Comparison of ENCODE assay signal across 8 cellular contexts in genomic region chr16:588889-589657, GRCh38. TPM values are rescaled to one million over a fixed set of nuclear protein-coding genes. Genes with fewer than 3 reads are reported as not detected.
DNase-seq lines count a peak whose midpoint lies in the region; ATAC-seq and TF ChIP-seq lines count a peak whose summit lies in the region.

No MANE protein-coding gene starts in this region.

- POLR2A ChIA-PET in naive thymus-derived CD8-positive, alpha-beta T cell (lab: Charles Lee), result interaction anchor here (0.7 to 1.9 kb wide), 10 partner anchors 10 to 1944 kb away, joined by 3 to 12 read pairs (median 4); partner anchors contain the start of genes METTL26 and WDR90

- peak overlapping the region; percentile 95 to 100 (median 99) for H3K4me3 Mint-ChIP-seq in naive thymus-derived CD8-positive, alpha-beta T cell
- peak overlapping the region; percentile 90 for H3K4me3 Mint-ChIP-seq in stimulated activated memory B cell treated with anti-CD40 and anti-IgM and Interleukin-4, amounts not matched to agents 10 μg/mL and 1 μg/mL and 100 μg/mL, for 72 hours

- H3K4me1 ChIP-seq in GM23248 (ENCODE audit: insufficient read depth) (0 out of 2 replicates have a peak, but pooled peaks cover 5% of the 10 kb centered on the region), fibroblast of lung (ENCODE audit: control insufficient read depth, extremely low read depth, insufficient read depth, low read length) (peaks cover 16% of the 10 kb centered on the region)

- H3K9ac ChIP-seq in GM23248 (peak overlapping the region; percentile 84), fibroblast of lung (ENCODE audit: insufficient read depth, low read length) (peak overlapping the region; percentile 94)

- no peaks in the 10 kb centered on the region; the same call in 1 of the 2 replicates for H3F3A ChIP-seq in GM23248 (ENCODE audit: insufficient read depth)

- H3K36me3 ChIP-seq in GM23248 (ENCODE audit: low read depth) (no peaks in the 10 kb centered on the region), fibroblast of lung (ENCODE audit: control insufficient read depth, insufficient read depth, low read length) (no peaks in the 10 kb centered on the region)

- peaks cover 22 to 43% (median 41%) of the 10 kb centered on the region in 4 donors for H3K4me1 Mint-ChIP-seq in naive thymus-derived CD8-positive, alpha-beta T cell
- peaks cover 58% of the 10 kb centered on the region for H3K4me1 Mint-ChIP-seq in stimulated activated memory B cell treated with anti-CD40 and anti-IgM and Interleukin-4, amounts not matched to agents 10 μg/mL and 1 μg/mL and 100 μg/mL, for 72 hours

- peak overlapping the region; percentile 71 for H2AFZ ChIP-seq in GM23248
- H2AFZ ChIP-seq in fibroblast of lung (ENCODE audit: low read length), result peak overlapping the region; percentile 92

- H3K27me3 ChIP-seq in GM23248 (replicated peaks; ENCODE audit: insufficient read depth) (no peaks in the 10 kb centered on the region), fibroblast of lung (ENCODE audit: control insufficient read depth, insufficient read depth, low read length) (no peaks in the 10 kb centered on the region)

- H3K27ac ChIP-seq in GM23248 (peak overlapping the region; percentile 90), fibroblast of lung (ENCODE audit: insufficient read depth, low read length) (peak overlapping the region; percentile 90)

- H3K4me2 ChIP-seq in GM23248 (ENCODE audit: unreplicated experiment) (peak overlapping the region; percentile 72), fibroblast of lung (ENCODE audit: extremely low read depth, insufficient read depth, low read length) (peak overlapping the region; percentile 81)

- peak overlapping the region; percentile 98 to 100 (median 98) for H3K27ac Mint-ChIP-seq in naive thymus-derived CD8-positive, alpha-beta T cell
- H3K27ac Mint-ChIP-seq in stimulated activated memory B cell treated with anti-CD40 and anti-IgM and Interleukin-4, amounts not matched to agents 10 μg/mL and 1 μg/mL and 100 μg/mL, for 72 hours, result peak overlapping the region; percentile 99

- H3K36me3 Mint-ChIP-seq in naive thymus-derived CD8-positive, alpha-beta T cell, result no peaks in the 10 kb centered on the region
- H3K36me3 Mint-ChIP-seq in stimulated activated memory B cell treated with anti-CD40 and anti-IgM and Interleukin-4, amounts not matched to agents 10 μg/mL and 1 μg/mL and 100 μg/mL, for 72 hours, result no peaks in the 10 kb centered on the region

- TF ChIP-seq CTCF in fibroblast of lung (conservative IDR thresholded peaks at IDR 0.05 in 1 of 2, IDR thresholded peaks at IDR 0.05 in 1 of 2; ENCODE audit: low read depth in 1 of 2, low read length in 2 of 2), result no peak

- H3K4me3 ChIP-seq in GM23248 (peak overlapping the region; percentile 78), fibroblast of lung (replicated peaks in 1 of 4; ENCODE audit: control extremely low read depth in 1 of 4, insufficient read depth in 1 of 4, low read depth in 3 of 4, low read length in 4 of 4) (peak overlapping the region; percentile 60 to 94 (median 87))

- H3K9me3 Mint-ChIP-seq in naive thymus-derived CD8-positive, alpha-beta T cell, result no peaks in the 10 kb centered on the region
- no peaks in the 10 kb centered on the region for H3K9me3 Mint-ChIP-seq in stimulated activated memory B cell treated with anti-CD40 and anti-IgM and Interleukin-4, amounts not matched to agents 10 μg/mL and 1 μg/mL and 100 μg/mL, for 72 hours

- H3K9me3 ChIP-seq in GM23248 (ENCODE audit: low read depth) (no peaks in the 10 kb centered on the region), fibroblast of lung (ENCODE audit: control insufficient read depth, insufficient read depth, low read depth, low read length) (no peaks in the 10 kb centered on the region)

- 1% methylated on average over 70 to 78 of the region's 107 CpGs for WGBS in GM23248 (ENCODE audit: low coverage in 1 of 2, low lambda C conversion rate in 2 of 2, missing lambda C conversion rate in 2 of 2), 2 experiments

- no peaks in the 10 kb centered on the region for H4K20me1 ChIP-seq in GM23248 (ENCODE audit: insufficient read depth)
- H4K20me1 ChIP-seq in fibroblast of lung (ENCODE audit: control insufficient read depth, extremely low read depth, insufficient read depth, low read length), result no peaks in the 10 kb centered on the region

- ATAC-seq in naive thymus-derived CD8-positive, alpha-beta T cell, result peak; percentile 70 to 75
- peak; percentile 90 for ATAC-seq in stimulated activated memory B cell treated with anti-CD40 and anti-IgM and Interleukin-4, amounts not matched to agents 10 μg/mL and 1 μg/mL and 100 μg/mL, for 72 hours

- H3K27me3 Mint-ChIP-seq in naive thymus-derived CD8-positive, alpha-beta T cell, result no peaks in the 10 kb centered on the region
- peaks cover 11% of the 10 kb centered on the region for H3K27me3 Mint-ChIP-seq in stimulated activated memory B cell treated with anti-CD40 and anti-IgM and Interleukin-4, amounts not matched to agents 10 μg/mL and 1 μg/mL and 100 μg/mL, for 72 hours

- H3K9me2 ChIP-seq in GM23248 (ENCODE audit: insufficient read depth), result no peaks in the 10 kb centered on the region

- in situ Hi-C loops in GM23248 (cut with MboI), result no loop called here

- DNase-seq in Daoy (ENCODE audit: low read depth) (peak; percentile 94), GM23248 (peak; percentile 96), Kasumi-1 (lab: John Stamatoyannopoulos, UW) (peak; percentile 58 to 64), RKO (ENCODE audit: low spot score) (peak; percentile 94), fibroblast of lung (ENCODE audit: low read depth in 2 of 2) (peak; percentile 92 to 96)
- DNase-seq in activated T-helper 1 cell treated with anti-CD3 and anti-CD28 coated beads, Interleukin-2, amount 50 U/mL, for 16 hours (ENCODE audit: low read depth in 1 of 2, low spot score in 1 of 2), result peak; percentile 95 to 97
- DNase-seq in naive thymus-derived CD8-positive, alpha-beta T cell, result peak; percentile 96 to 100 (median 98)

- H3K79me2 ChIP-seq in GM23248 (ENCODE audit: insufficient read depth), result peaks cover 52% of the 10 kb centered on the region
- peaks cover 15% of the 10 kb centered on the region for H3K79me2 ChIP-seq in fibroblast of lung (ENCODE audit: control insufficient read depth, insufficient read depth, low read length)

RNA-seq across cellular contexts. Expression of gene RAB40C, which starts 0.8 kb away (rescaled TPM):
- 7.6 and 20.6 TPM in 2 replicates for total RNA-seq in Daoy (2014; rRNA removed; shearing (Covaris generic))
- 18.8 and 28.3 TPM in 2 replicates for total RNA-seq in GM23248 (2014; rRNA removed; shearing (Covaris generic))
- polyA plus RNA-seq in GM23248 (2016; fragmentation: Nextera tagmentation; extraction: Ambion mirVana) (9.5 TPM in 2 replicates), fibroblast of lung (3.2 and 3.7 TPM in 2 replicates)
- total RNA-seq in fibroblast of lung, result 9.8 and 11.6 TPM in 2 replicates
- polyA plus RNA-seq in fibroblast of lung (2012), result 8.3 and 10.1 TPM in 2 replicates
- polyA minus RNA-seq in fibroblast of lung (ENCODE audit: low replicate concordance), result 6.1 and 9.7 TPM in 2 replicates
- 10 to 100 TPM; 18.6 to 19.9 TPM for total RNA-seq in naive thymus-derived CD8-positive, alpha-beta T cell
- polyA plus RNA-seq in naive thymus-derived CD8-positive, alpha-beta T cell, result 10 to 100 TPM in 1 of 3 donors, 1 to 10 TPM in 2; 5.8 to 14.6 (median 6.2) TPM

RNA-seq across cellular contexts. Expression of gene PIGQ, which starts 19.3 kb away (rescaled TPM):
- 15.9 and 16.3 TPM in 2 replicates for total RNA-seq in Daoy (2014; rRNA removed; shearing (Covaris generic))
- 35.0 and 43.5 TPM in 2 replicates for total RNA-seq in GM23248 (2014; rRNA removed; shearing (Covaris generic))
- polyA plus RNA-seq in GM23248 (2016; fragmentation: Nextera tagmentation; extraction: Ambion mirVana) (31.6 and 33.9 TPM in 2 replicates), fibroblast of lung (11.2 and 13.0 TPM in 2 replicates)
- 20.5 and 22.3 TPM in 2 replicates for total RNA-seq in fibroblast of lung
- 14.7 and 21.0 TPM in 2 replicates for polyA plus RNA-seq in fibroblast of lung (2012)
- 26.8 and 47.5 TPM in 2 replicates for polyA minus RNA-seq in fibroblast of lung (ENCODE audit: low replicate concordance)
- total RNA-seq in naive thymus-derived CD8-positive, alpha-beta T cell, result 10 to 100 TPM; 55.8 to 59.0 TPM
- polyA plus RNA-seq in naive thymus-derived CD8-positive, alpha-beta T cell, result 10 to 100 TPM in 1 of 3 donors, 1 to 10 TPM in 2; 8.8 to 13.4 (median 9.3) TPM

RNA-seq across cellular contexts. Expression of gene NHLRC4, which starts 22.3 kb away (rescaled TPM):
- 0.17 TPM in 1 of 2 replicates, not detected in the other for total RNA-seq in Daoy (2014; rRNA removed; shearing (Covaris generic))
- 0.11 and 0.13 TPM in 2 replicates for total RNA-seq in GM23248 (2014; rRNA removed; shearing (Covaris generic))
- 0.20 TPM in 1 of 2 replicates, not detected in the other for polyA plus RNA-seq in GM23248 (2016; fragmentation: Nextera tagmentation; extraction: Ambion mirVana)
- 2.1 and 3.3 TPM in 2 replicates for total RNA-seq in fibroblast of lung
- polyA plus RNA-seq in fibroblast of lung, result 0.34 and 0.66 TPM in 2 replicates
- polyA plus RNA-seq in fibroblast of lung (2012), result 1.0 and 1.5 TPM in 2 replicates
- 0.30 and 0.63 TPM in 2 replicates for polyA minus RNA-seq in fibroblast of lung (ENCODE audit: low replicate concordance)
- 1 to 10 TPM; 4.7 to 5.3 TPM for total RNA-seq in naive thymus-derived CD8-positive, alpha-beta T cell
- polyA plus RNA-seq in naive thymus-derived CD8-positive, alpha-beta T cell, result 1 to 10 TPM; 1.5 to 3.3 (median 1.7) TPM

RNA-seq across cellular contexts. Expression of gene PRR35, which starts 28.9 kb away (rescaled TPM):
- 0.23 TPM in 1 of 2 replicates, not detected in the other for total RNA-seq in Daoy (2014; rRNA removed; shearing (Covaris generic))
- total RNA-seq in GM23248 (2014; rRNA removed; shearing (Covaris generic)), result not detected in 2 replicates
- not detected in 2 replicates for polyA plus RNA-seq in GM23248 (2016; fragmentation: Nextera tagmentation; extraction: Ambion mirVana)
- not detected in 2 replicates for total RNA-seq in fibroblast of lung
- not detected in 2 replicates for polyA plus RNA-seq in fibroblast of lung
- polyA plus RNA-seq in fibroblast of lung (2012), result not detected in 2 replicates
- not detected in 2 replicates for polyA minus RNA-seq in fibroblast of lung (ENCODE audit: low replicate concordance)
- total RNA-seq in naive thymus-derived CD8-positive, alpha-beta T cell, result not detected
- not detected for polyA plus RNA-seq in naive thymus-derived CD8-positive, alpha-beta T cell

RNA-seq across cellular contexts. Expression of gene WFIKKN1, which starts 41.7 kb away (rescaled TPM):
- total RNA-seq in Daoy (2014; rRNA removed; shearing (Covaris generic)), result 0.09 TPM in 1 of 2 replicates, not detected in the other
- total RNA-seq in GM23248 (2014; rRNA removed; shearing (Covaris generic)), result not detected in 2 replicates
- polyA plus RNA-seq in GM23248 (2016; fragmentation: Nextera tagmentation; extraction: Ambion mirVana) (not detected in 2 replicates), fibroblast of lung (not detected in 2 replicates)
- total RNA-seq in fibroblast of lung, result under 0.01 and 0.17 TPM in 2 replicates
- polyA plus RNA-seq in fibroblast of lung (2012), result 0.07 TPM in 1 of 2 replicates, not detected in the other
- polyA minus RNA-seq in fibroblast of lung (ENCODE audit: low replicate concordance), result not detected in 2 replicates
- total RNA-seq in naive thymus-derived CD8-positive, alpha-beta T cell, result under 1 TPM; 0.47 to 0.57 TPM
- polyA plus RNA-seq in naive thymus-derived CD8-positive, alpha-beta T cell, result under 1 TPM in 1 of 3 donors, not detected in 2; 0.07 TPM

Comparison
In these comparisons a context has a peak if more than half of its experiments do, and no peak if none do; other contexts are left out.
1. Peak in every context shown above with its lines: DNase-seq, ATAC-seq, H3K4me3 ChIP-seq and H3K27ac ChIP-seq.